In the genomic region with DNA sequence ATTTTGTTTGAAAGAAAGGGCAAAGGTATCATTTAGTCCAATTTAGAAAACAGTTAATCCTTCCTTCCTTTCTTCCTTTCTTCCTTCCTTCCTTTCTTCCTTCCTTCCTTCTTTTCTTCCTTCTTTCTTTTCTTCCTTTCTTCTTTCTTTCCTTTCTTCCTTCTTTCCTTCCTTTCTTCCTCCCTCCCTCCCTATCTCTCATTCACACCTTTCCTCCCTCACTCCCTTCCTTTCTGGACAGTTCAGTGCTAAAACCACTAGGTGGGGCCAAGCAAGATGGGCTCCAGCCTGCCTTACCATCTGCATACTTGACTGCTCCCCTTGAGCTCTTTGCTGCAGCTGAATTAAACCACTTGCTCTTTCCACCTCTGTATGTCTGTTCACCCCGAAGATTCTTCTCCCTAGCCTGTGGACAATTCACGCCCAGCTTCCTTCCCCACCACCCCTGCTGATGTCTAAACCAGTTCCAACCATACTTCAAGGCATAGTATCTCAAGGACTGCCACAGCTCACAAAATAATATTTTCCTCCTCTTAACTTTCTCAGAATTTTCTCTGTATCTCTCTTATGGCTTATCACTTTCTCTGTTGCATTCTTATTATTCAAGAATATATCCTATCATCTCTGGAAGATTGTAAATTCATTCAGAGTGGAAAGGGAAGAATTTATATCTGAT, we compare ENCODE assay signal across 9 cellular contexts.
DNase-seq lines count a peak whose midpoint lies in the region; ATAC-seq and TF ChIP-seq lines count a peak whose summit lies in the region.
"Had no signal": no experiment of that assay in that cellular context is flagged by ENCODE, and none has a peak within 500 bp of the region (broad histone marks: within the 10 kb centered on the region; RNA-seq: fewer than 3 reads in every experiment).

No MANE protein-coding gene starts in this region.

- no peaks in the 10 kb centered on the region for H3K4me1 ChIP-seq in right lobe of liver

- H3K27ac ChIP-seq in SU-DHL-6 (ENCODE audit: low read depth, low read length) (no peak overlapping the region), right lobe of liver (no peak overlapping the region)

- 4% methylated on average over 2 of the region's 2 CpGs for WGBS in right lobe of liver (ENCODE audit: insufficient coverage, low coverage, low lambda C conversion rate, missing lambda C conversion rate)

- no peaks in the 10 kb centered on the region for H4K20me1 ChIP-seq in SU-DHL-6 (ENCODE audit: low read depth, low read length)

- no peak overlapping the region for H3K4me3 ChIP-seq in SU-DHL-6 (ENCODE audit: insufficient read depth, low read length, poor library complexity, severe bottlenecking)
- H3K4me3 ChIP-seq in right lobe of liver = no peak overlapping the region

- no peak overlapping the region for H2AFZ ChIP-seq in SU-DHL-6 (ENCODE audit: low read depth, low read length, severe bottlenecking)

- TF ChIP-seq POLR2A in right lobe of liver (IDR thresholded peaks at IDR 0.05) = no peak

- H3F3A ChIP-seq in SU-DHL-6 (ENCODE audit: insufficient read depth) = no peaks in the 10 kb centered on the region

- DNase-seq in NCI-H146 (lab: John Stamatoyannopoulos, UW) (peak; percentile 5), NCI-H146 treated with DMSO at 0.1 percent for 48 hours (lab: John Stamatoyannopoulos, UW; ENCODE audit: unreplicated experiment) (no peak), right lobe of liver (no peak)
- DNase-seq in stimulated activated CD8-positive, alpha-beta memory T cell treated with anti-CD3 and anti-CD28 coated beads, Interleukin-4, amount 100 ng/mL, for 48 hours = no peak
- DNase-seq: right cardiac atrium had no signal

- no peaks in the 10 kb centered on the region for H3K79me2 ChIP-seq in SU-DHL-6 (ENCODE audit: insufficient read depth, low read length)

- no peaks in the 10 kb centered on the region for H3K27me3 ChIP-seq in SU-DHL-6 (ENCODE audit: low read length)
- H3K27me3 ChIP-seq in right lobe of liver = no peaks in the 10 kb centered on the region

- H3K9me3 ChIP-seq in SU-DHL-6 (ENCODE audit: insufficient read depth, low read length) (no peaks in the 10 kb centered on the region), right lobe of liver (no peaks in the 10 kb centered on the region)

- H3K4me2 ChIP-seq in SU-DHL-6 (ENCODE audit: low read depth, low read length, poor library complexity, severe bottlenecking) = no peak overlapping the region

- ATAC-seq in HG02885 (IDR thresholded peaks at IDR 0.05; ENCODE audit: poor library complexity, unreplicated experiment) (peak; percentile 92), right lobe of liver (peak; percentile 50 to 57 (median 54)), HG03108 (IDR thresholded peaks at IDR 0.05; ENCODE audit: unreplicated experiment) (no peak), HG03565 (IDR thresholded peaks at IDR 0.05; ENCODE audit: unreplicated experiment) (no peak)

- no peaks in the 10 kb centered on the region for H3K36me3 ChIP-seq in SU-DHL-6 (ENCODE audit: low read length)
- H3K36me3 ChIP-seq in right lobe of liver = no peaks in the 10 kb centered on the region

- H3K9me2 ChIP-seq in SU-DHL-6 (replicated peaks; ENCODE audit: insufficient read depth, low read length) = no peaks in the 10 kb centered on the region

- intact Hi-C loops in right lobe of liver (cut with DNase I) = no loop called here

- no peak overlapping the region for H3K9ac ChIP-seq in SU-DHL-6 (ENCODE audit: low read length)

- TF ChIP-seq CTCF in SU-DHL-6 (IDR thresholded peaks at IDR 0.05; ENCODE audit: insufficient read depth, low read length, poor library complexity, severe bottlenecking) (peak; percentile 64), right lobe of liver (IDR thresholded peaks at IDR 0.05) (peak in 3 of 4 donors; percentile 26 to 42 (median 32))

Comparison
In these comparisons a context has a peak if more than half of its experiments do, and no peak if none do; other contexts are left out.
1. ATAC-seq: peak in HG02885 (single experiment) and right lobe of liver (4 of 4); none in HG03108 (single experiment) and HG03565 (single experiment).